Comparison of ENCODE assay signal across 8 cellular contexts in the genomic region with DNA sequence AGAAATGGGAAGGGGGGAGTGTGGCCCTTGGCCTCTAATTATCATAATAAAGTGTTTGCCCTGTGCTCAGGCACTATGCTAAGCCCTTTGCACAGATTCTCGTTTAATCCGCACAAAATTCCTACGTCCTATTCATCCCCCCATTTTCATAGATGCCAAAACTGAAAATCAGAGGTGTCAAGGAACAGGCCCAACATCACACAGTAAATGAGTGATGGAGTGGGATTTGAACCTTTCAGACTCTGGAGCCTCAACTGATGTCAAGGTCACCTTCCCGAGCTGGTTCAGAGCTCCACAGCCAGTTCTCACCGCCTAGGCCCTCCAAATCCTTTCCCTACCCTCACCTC.
DNase-seq lines count a peak whose midpoint lies in the region; TF ChIP-seq lines count a peak whose summit lies in the region.

No MANE protein-coding gene starts in this region.

- CTCF ChIA-PET in activated CD4-positive, alpha-beta memory T cell treated with anti-CD3 and anti-CD28 coated beads for 36 hours (lab: Charles Lee) = interaction anchor here (0.7 to 2.0 kb wide), 24 partner anchors 9 to 123 kb away, joined by 3 to 21 read pairs (median 5); no protein-coding TSS in a partner anchor
- CTCF ChIA-PET in activated CD4-positive, alpha-beta memory T cell treated with anti-CD3 and anti-CD28 coated beads, Interleukin-2, amount 10 ng/mL, durations not matched to agents 7 days and 5 days (lab: Charles Lee) = interaction anchor here (0.6 to 2.5 kb wide), 21 partner anchors 8 to 147 kb away, joined by 3 to 18 read pairs (median 4); no protein-coding TSS in a partner anchor

- peak overlapping the region in 1 of 3 donors; percentile 53 for H3K4me3 ChIP-seq in breast epithelium
- no peak overlapping the region for H3K4me3 ChIP-seq in mesodermal cell (ENCODE audit: extremely low read depth, insufficient read depth, low read length, poor library complexity, severe bottlenecking)
- no peak overlapping the region for H3K4me3 ChIP-seq in tibial nerve

- no peaks in the 10 kb centered on the region for H3K36me3 ChIP-seq in breast epithelium
- H3K36me3 ChIP-seq in mesodermal cell (ENCODE audit: control insufficient read depth, insufficient read depth, low read length) = no peaks in the 10 kb centered on the region
- H3K36me3 ChIP-seq in tibial nerve = no peaks in the 10 kb centered on the region

- no peak overlapping the region for H3K4me3 Mint-ChIP-seq in activated CD4-positive, alpha-beta memory T cell treated with anti-CD3 and anti-CD28 coated beads for 36 hours
- H3K4me3 Mint-ChIP-seq in activated CD4-positive, alpha-beta memory T cell treated with anti-CD3 and anti-CD28 coated beads, Interleukin-2, amount 10 ng/mL, durations not matched to agents 7 days and 5 days = no peak overlapping the region

- intact Hi-C loops in activated CD4-positive, alpha-beta memory T cell treated with anti-CD3 and anti-CD28 coated beads for 36 hours (cut with micrococcal nuclease) = loop anchor here (1.0 kb wide), 4 partner anchors 8 to 105 kb away; no protein-coding TSS in a partner anchor
- intact Hi-C loops in breast epithelium (cut with DNase I; ENCODE audit: low total_unique reads) = no loop called here

- DNase-seq in activated CD4-positive, alpha-beta memory T cell treated with anti-CD3 and anti-CD28 coated beads for 36 hours = no peak
- DNase-seq in activated CD4-positive, alpha-beta memory T cell treated with anti-CD3 and anti-CD28 coated beads, Interleukin-2, amount 10 ng/mL, durations not matched to agents 7 days and 5 days = no peak
- no peak for DNase-seq in breast epithelium (ENCODE audit: low spot score in 2 of 2)
- no peak for DNase-seq in tibial nerve (ENCODE audit: low spot score in 2 of 2)
- DNase-seq in stimulated activated naive CD4-positive, alpha-beta T cell (lab: John Stamatoyannopoulos, UW) = no peak
- DNase-seq in stimulated activated CD8-positive, alpha-beta memory T cell treated with anti-CD3 and anti-CD28 coated beads, Interleukin-4, amount 100 ng/mL, for 48 hours = no peak
- DNase-seq in AML-193 (lab: John Stamatoyannopoulos, UW) = no peak

- H3K9me3 Mint-ChIP-seq in activated CD4-positive, alpha-beta memory T cell treated with anti-CD3 and anti-CD28 coated beads for 36 hours = no peaks in the 10 kb centered on the region
- H3K9me3 Mint-ChIP-seq in activated CD4-positive, alpha-beta memory T cell treated with anti-CD3 and anti-CD28 coated beads, Interleukin-2, amount 10 ng/mL, durations not matched to agents 7 days and 5 days = no peaks in the 10 kb centered on the region

- H3K27ac Mint-ChIP-seq in activated CD4-positive, alpha-beta memory T cell treated with anti-CD3 and anti-CD28 coated beads for 36 hours = peak overlapping the region; percentile 23
- H3K27ac Mint-ChIP-seq in activated CD4-positive, alpha-beta memory T cell treated with anti-CD3 and anti-CD28 coated beads, Interleukin-2, amount 10 ng/mL, durations not matched to agents 7 days and 5 days = no peak overlapping the region

- H3K27me3 ChIP-seq in breast epithelium = no peaks in the 10 kb centered on the region
- no peaks in the 10 kb centered on the region for H3K27me3 ChIP-seq in tibial nerve

- TF ChIP-seq CTCF in breast epithelium (IDR thresholded peaks at IDR 0.05) (no peak), tibial nerve (IDR thresholded peaks at IDR 0.05) (no peak)

- no peak for TF ChIP-seq EP300 in tibial nerve (IDR thresholded peaks at IDR 0.05)

- POLR2A ChIA-PET in activated CD4-positive, alpha-beta memory T cell treated with anti-CD3 and anti-CD28 coated beads for 36 hours (lab: Charles Lee) = interaction anchor here (0.5 to 1.4 kb wide), 4 partner anchors 14 to 85 kb away, joined by 3 to 5 read pairs (median 4); no protein-coding TSS in a partner anchor
- POLR2A ChIA-PET in activated CD4-positive, alpha-beta memory T cell treated with anti-CD3 and anti-CD28 coated beads, Interleukin-2, amount 10 ng/mL, durations not matched to agents 7 days and 5 days (lab: Charles Lee) = interaction anchor here (0.9 to 2.0 kb wide), 8 partner anchors 8 to 121 kb away, joined by 3 to 18 read pairs (median 6); no protein-coding TSS in a partner anchor

- H3K9me3 ChIP-seq in breast epithelium (no peaks in the 10 kb centered on the region), mesodermal cell (ENCODE audit: control insufficient read depth, low read length) (no peaks in the 10 kb centered on the region), tibial nerve (no peaks in the 10 kb centered on the region)

- H3K27me3 Mint-ChIP-seq in activated CD4-positive, alpha-beta memory T cell treated with anti-CD3 and anti-CD28 coated beads for 36 hours = no peaks in the 10 kb centered on the region
- no peaks in the 10 kb centered on the region for H3K27me3 Mint-ChIP-seq in activated CD4-positive, alpha-beta memory T cell treated with anti-CD3 and anti-CD28 coated beads, Interleukin-2, amount 10 ng/mL, durations not matched to agents 7 days and 5 days

- peak overlapping the region; percentile 87 to 89 for H3K27ac ChIP-seq in breast epithelium
- peak overlapping the region; percentile 58 for H3K27ac ChIP-seq in mesodermal cell (ENCODE audit: low read depth, low read length, severe bottlenecking)
- H3K27ac ChIP-seq in tibial nerve = peak overlapping the region; percentile 28 to 97 (median 68)

- H3K4me1 ChIP-seq in breast epithelium (peaks cover 9 to 26% of the 10 kb centered on the region in 2 donors), mesodermal cell (ENCODE audit: control insufficient read depth, insufficient read depth, low read length, poor library complexity, severe bottlenecking) (peaks cover 19% of the 10 kb centered on the region), tibial nerve (peaks cover 6 to 62% (median 45%) of the 10 kb centered on the region in 4 donors)

- no peaks in the 10 kb centered on the region for H3K36me3 Mint-ChIP-seq in activated CD4-positive, alpha-beta memory T cell treated with anti-CD3 and anti-CD28 coated beads for 36 hours
- H3K36me3 Mint-ChIP-seq in activated CD4-positive, alpha-beta memory T cell treated with anti-CD3 and anti-CD28 coated beads, Interleukin-2, amount 10 ng/mL, durations not matched to agents 7 days and 5 days (ENCODE audit: low read depth) = no peaks in the 10 kb centered on the region

- no peak for TF ChIP-seq POLR2A in breast epithelium (IDR thresholded peaks at IDR 0.05)
- TF ChIP-seq POLR2A in tibial nerve (IDR thresholded peaks at IDR 0.05) = no peak

- H3K4me1 Mint-ChIP-seq in activated CD4-positive, alpha-beta memory T cell treated with anti-CD3 and anti-CD28 coated beads for 36 hours (ENCODE audit: low read depth) = peaks cover 37% of the 10 kb centered on the region
- peaks cover 50% of the 10 kb centered on the region for H3K4me1 Mint-ChIP-seq in activated CD4-positive, alpha-beta memory T cell treated with anti-CD3 and anti-CD28 coated beads, Interleukin-2, amount 10 ng/mL, durations not matched to agents 7 days and 5 days

- 26 to 36% methylated on average over 2 of the region's 5 CpGs for WGBS in mesodermal cell (ENCODE audit: insufficient coverage in 2 of 2), 2 experiments
- WGBS in tibial nerve, 2 donors = 23 to 37% methylated on average over 5 of the region's 5 CpGs
